ENCODE assay signal across 11 cellular contexts in the genomic region with DNA sequence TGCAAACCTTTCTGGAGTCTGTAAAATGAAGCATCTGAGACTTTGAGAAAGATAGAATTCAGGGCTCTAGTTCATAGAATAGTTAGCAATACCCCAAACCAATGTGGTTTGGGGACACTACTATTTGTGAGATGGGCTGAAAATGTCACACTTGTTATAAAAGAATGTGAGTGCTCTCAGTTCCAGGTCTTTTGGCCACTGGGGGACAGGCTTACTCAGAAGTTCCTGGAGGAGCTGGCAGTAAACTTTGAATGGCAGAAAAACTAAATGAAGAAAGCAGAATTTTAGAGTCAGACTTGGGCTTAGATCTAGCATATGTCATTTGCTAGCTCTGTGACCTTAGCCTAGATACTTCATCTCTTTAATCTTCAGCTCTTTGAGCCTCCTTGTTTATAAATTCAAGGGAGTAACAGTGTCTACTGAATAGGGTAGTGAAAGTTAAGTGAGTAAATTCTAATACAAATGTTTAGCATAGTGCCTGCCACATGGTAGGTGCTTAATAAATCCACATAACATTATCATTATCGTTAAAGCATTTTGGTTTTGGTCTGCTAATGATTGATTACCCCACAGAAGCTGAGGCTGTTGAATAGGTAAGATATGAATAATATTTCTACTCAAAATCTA. TPM values are rescaled to one million over a fixed set of nuclear protein-coding genes. Genes with fewer than 3 reads are reported as not detected.
DNase-seq lines count a peak whose midpoint lies in the region; ATAC-seq, FAIRE-seq and TF ChIP-seq lines count a peak whose summit lies in the region.
"Had no signal": no experiment of that assay in that cellular context is flagged by ENCODE, and none has a peak within 500 bp of the region (broad histone marks: within the 10 kb centered on the region; RNA-seq: fewer than 3 reads in every experiment).

No MANE protein-coding gene starts in this region.

- dilution Hi-C loops in IMR-90 (cut with HindIII; ENCODE audit: low sequenced_read_pairs, unreplicated experiment) = no loop called here

- DNase-seq in AG09309 (ENCODE audit: low read depth) (no peak), IMR-90 (no peak), astrocyte of the hippocampus (ENCODE audit: low read depth, low spot score) (peak; percentile 34), NCI-H2029 treated with DMSO at 0.1 percent for 48 hours (lab: John Stamatoyannopoulos, UW) (no peak), small intestine (no peak), DMS 273 treated with DMSO at 0.1 percent for 48 hours (lab: John Stamatoyannopoulos, UW) (no peak)
- DNase-seq: COR-L47, NCI-H1694 treated with DMSO at 0.1 percent for 48 hours had no signal

- H3K18ac ChIP-seq in IMR-90 (ENCODE audit: low read depth, low read length) = peak overlapping the region; percentile 59; the same call in 1 of the 2 replicates

- no peak for FAIRE-seq in small intestine (lab: Jason Lieb, UNC)

- H2BK20ac ChIP-seq in IMR-90 (ENCODE audit: low read depth, low read length) = no peak overlapping the region

- H3K4me3 ChIP-seq in AG09309 (ENCODE audit: control insufficient read depth, low read depth, low read length) (no peak overlapping the region), IMR-90 (ENCODE audit: insufficient read depth, low read depth, low read length) (no peak overlapping the region), liver (ENCODE audit: low read depth in 1 of 3, low read length in 3 of 3) (no peak overlapping the region), small intestine (ENCODE audit: low read depth in 1 of 2, low read length in 2 of 2) (no peak overlapping the region)

- H3K4me2 ChIP-seq in IMR-90 (ENCODE audit: low read depth, low read length) = no peak overlapping the region

- H3K36me3 ChIP-seq in IMR-90 (ENCODE audit: control insufficient read depth, insufficient read depth, low read length) (no peaks in the 10 kb centered on the region), liver (ENCODE audit: control insufficient read depth in 4 of 4, insufficient read depth in 3 of 4, low read depth in 1 of 4, low read length in 3 of 4) (no peaks in the 10 kb centered on the region), small intestine (ENCODE audit: control insufficient read depth in 2 of 2, insufficient read depth in 2 of 2, low read length in 2 of 2) (no peaks in the 10 kb centered on the region)

- POLR2A ChIA-PET in IMR-90 (lab: Charles Lee; ENCODE audit: unreplicated experiment) = no interaction called here

- H3K4ac ChIP-seq in IMR-90 (ENCODE audit: low read depth, low read length) = no peak overlapping the region

- no peak overlapping the region for H3K56ac ChIP-seq in IMR-90 (ENCODE audit: extremely low read depth, insufficient read depth, low read length)

- H2BK15ac ChIP-seq in IMR-90 (ENCODE audit: low read depth, low read length) = no peak overlapping the region

- H2AFZ ChIP-seq in IMR-90 (replicated peaks; ENCODE audit: low read length, poor library complexity) = no peak overlapping the region

- H4K5ac ChIP-seq in IMR-90 (ENCODE audit: low read depth, low read length) = 0 out of 2 replicates have a peak overlapping the region, but pooled peaks have one; percentile 46

- TF ChIP-seq CTCF in AG09309 (IDR thresholded peaks at IDR 0.05; ENCODE audit: control insufficient read depth, insufficient read depth, low read depth, low read length, missing control alignments) (peak; percentile 55), IMR-90 (conservative IDR thresholded peaks at IDR 0.05; ENCODE audit: low read depth, low read length) (peak; percentile 49), liver (IDR thresholded peaks at IDR 0.05; ENCODE audit: low read depth, low read length, missing input control) (peak; percentile 19)

- H3K9ac ChIP-seq in IMR-90 (ENCODE audit: low read depth, low read length) = no peak overlapping the region
- no peak overlapping the region for H3K9ac ChIP-seq in liver (ENCODE audit: low read depth in 1 of 2, low read length in 2 of 2)

- no peak overlapping the region for H2AK5ac ChIP-seq in IMR-90 (ENCODE audit: low read depth, low read length)

- no peak overlapping the region for H4K8ac ChIP-seq in IMR-90 (ENCODE audit: low read depth in 2 of 2, low read length in 2 of 2)

- H3K14ac ChIP-seq in IMR-90 (replicated peaks; ENCODE audit: low read depth, low read length) = no peak overlapping the region

- H3K27me3 ChIP-seq in IMR-90 (ENCODE audit: control insufficient read depth, insufficient read depth, low read length) = no peaks in the 10 kb centered on the region
- H3K27me3 ChIP-seq in liver (ENCODE audit: control insufficient read depth in 4 of 4, insufficient read depth in 4 of 4, low read length in 3 of 4) = no peaks in the 10 kb centered on the region
- no peaks in the 10 kb centered on the region for H3K27me3 ChIP-seq in small intestine (ENCODE audit: control insufficient read depth in 2 of 2, insufficient read depth in 2 of 2, low read length in 2 of 2)

- BruUV-seq in IMR-90 (replicated peaks; lab: Mats Ljungman, UMichigan) = no TSS peak

- H3K9me3 ChIP-seq in IMR-90 (ENCODE audit: control insufficient read depth, insufficient read depth, low read length) (no peaks in the 10 kb centered on the region), liver (ENCODE audit: control insufficient read depth in 4 of 4, low read length in 3 of 4) (no peaks in the 10 kb centered on the region), small intestine (ENCODE audit: control insufficient read depth, low read depth) (no peaks in the 10 kb centered on the region)

- TF ChIP-seq RAD21 in IMR-90 (IDR thresholded peaks at IDR 0.05; ENCODE audit: low read length) = peak; percentile 42
- peak; percentile 40 to 46 for TF ChIP-seq RAD21 in liver (IDR thresholded peaks at IDR 0.05)

- no CpG with 5 or more reads among the region's 1 CpG for WGBS in IMR-90 (ENCODE audit: extremely low coverage in 2 of 2, insufficient read length in 1 of 2), 2 experiments
- WGBS in liver = 58% methylated on average over 1 of the region's 1 CpG
- WGBS in small intestine, 3 donors = 56 to 76% (median 71%) methylated on average over 1 of the region's 1 CpG

- H3K4me1 ChIP-seq in IMR-90 (ENCODE audit: control insufficient read depth, insufficient read depth, low read length) (no peaks in the 10 kb centered on the region), liver (ENCODE audit: control insufficient read depth in 4 of 4, insufficient read depth in 4 of 4, low read length in 3 of 4) (no peaks in the 10 kb centered on the region), small intestine (ENCODE audit: control insufficient read depth in 2 of 2, insufficient read depth in 1 of 2, low read depth in 1 of 2, low read length in 1 of 2) (peaks cover 3 to 4% of the 10 kb centered on the region in 2 donors)

- H4K91ac ChIP-seq in IMR-90 (ENCODE audit: insufficient read depth, low read depth, low read length) = no peak overlapping the region

- no peak for TF ChIP-seq POLR2A in IMR-90 (IDR thresholded peaks at IDR 0.05; ENCODE audit: low read depth, low read length)

- ATAC-seq in IMR-90 (ENCODE audit: low read depth) (peak; percentile 44; the same call in 1 of the 2 replicates), GM21381 (IDR thresholded peaks at IDR 0.05; ENCODE audit: unreplicated experiment) (no peak)

- no peaks in the 10 kb centered on the region for H3K79me1 ChIP-seq in IMR-90 (ENCODE audit: low read depth in 1 of 2, low read length in 2 of 2)

- H3K27ac ChIP-seq in IMR-90 (ENCODE audit: insufficient read depth, low read length) (no peak overlapping the region), liver (ENCODE audit: low read depth in 1 of 2, low read length in 2 of 2) (no peak overlapping the region), small intestine (ENCODE audit: low read depth in 1 of 2, low read length in 1 of 2) (no peak overlapping the region)

- H4K20me1 ChIP-seq in IMR-90 (ENCODE audit: insufficient read depth, low read length) = no peaks in the 10 kb centered on the region

- no peak overlapping the region for H3K23ac ChIP-seq in IMR-90 (ENCODE audit: low read depth, low read length)

- CTCF ChIA-PET in IMR-90 (lab: Yijun Ruan, JAX) = interaction anchor here (0.7 to 1.6 kb wide), 5 partner anchors 9 to 151 kb away, joined by 3 to 5 read pairs (median 3); a partner anchor contains a TSS

- intact Hi-C loops in IMR-90 (cut with micrococcal nuclease) = no loop called here

- in situ Hi-C loops in IMR-90 (cut with MboI; ENCODE audit: low sequenced_read_pairs) = no loop called here

- no peak overlapping the region for H2AK9ac ChIP-seq in IMR-90 (replicated peaks; ENCODE audit: low read depth, low read length, poor library complexity)

- H2BK5ac ChIP-seq in IMR-90 (ENCODE audit: low read depth, low read length, poor library complexity, severe bottlenecking) = no peak overlapping the region

- peaks cover 5% of the 10 kb centered on the region for H3K9me1 ChIP-seq in IMR-90 (ENCODE audit: insufficient read depth, low read length)

- no peak overlapping the region for H2BK120ac ChIP-seq in IMR-90 (ENCODE audit: low read depth, low read length)

TF ChIP-seq in IMR-90, 13 proteins besides CTCF, POLR2A, EP300 and RAD21 (continues in another document):
- TF ChIP-seq FOS (IDR thresholded peaks at IDR 0.05; ENCODE audit: low read depth, low read length) = no peak
- TF ChIP-seq RCOR1 (IDR thresholded peaks at IDR 0.05; ENCODE audit: insufficient replicate concordance, low read length) = no peak
- no peak for TF ChIP-seq SMC3 (IDR thresholded peaks at IDR 0.05; ENCODE audit: low read depth, low read length)
- no peak for TF ChIP-seq CHD1 (IDR thresholded peaks at IDR 0.05; ENCODE audit: low read depth, low read length)
- TF ChIP-seq RFX5 (IDR thresholded peaks at IDR 0.05; ENCODE audit: low read depth, low read length) = no peak

TF ChIP-seq in liver, 16 proteins besides CTCF, POLR2A, EP300 and RAD21 (continues in another document):
- TF ChIP-seq NR2F2 (IDR thresholded peaks at IDR 0.05) (no peak), GABPA (IDR thresholded peaks at IDR 0.05 in 1 of 2, conservative IDR thresholded peaks at IDR 0.05 in 1 of 2) (no peak), RXRA (IDR thresholded peaks at IDR 0.05) (no peak), EGR1 (IDR thresholded peaks at IDR 0.05; ENCODE audit: low read depth in 2 of 2) (no peak), HNF4A (conservative IDR thresholded peaks at IDR 0.05) (no peak), YY1 (IDR thresholded peaks at IDR 0.05) (no peak), HNF4G (IDR thresholded peaks at IDR 0.05) (no peak), FOXA2 (IDR thresholded peaks at IDR 0.05) (no peak)

RNA-seq across cellular contexts. Expression of a gene that starts 3.7 kb away (rescaled TPM):
- total RNA-seq in IMR-90 (2012; rRNA removed) (not detected in 2 replicates), liver (10 to 100 TPM; 22.6 to 34.1 TPM)
- polyA plus RNA-seq in IMR-90 (2012; rRNA removed) (not detected in 2 replicates), liver (10 to 100 TPM; 11.3 to 46.7 TPM), small intestine (100 to 1,000 TPM in 1 of 3 donors, 1 to 10 TPM in 2; 1.1 to 119 (median 5.7) TPM)
- not detected in 2 replicates for polyA plus RNA-seq in IMR-90 (2012; cell fraction: cytosol; rRNA removed)
- polyA plus RNA-seq in IMR-90 (2012; cell fraction: nucleus; rRNA removed; ENCODE audit: low replicate concordance) = 0.04 and 0.32 TPM in 2 replicates
- total RNA-seq: activated T-helper 1 cell treated with anti-CD3 and anti-CD28 coated beads, Interleukin-12 subunit alpha, Interleukin-12 subunit beta, Interleukin-2, Interleukin-4 antibody, amounts not matched to agents 30 ng/mL and 10 ng/mL and 1 ng/mL, durations not matched to agents 14 hours and 24 hours and 36 hours had no signal

RNA-seq across cellular contexts. Expression of a gene that starts 23.8 kb away (rescaled TPM):
- total RNA-seq in IMR-90 (2012; rRNA removed) (18.6 and 34.2 TPM in 2 replicates), liver (10 to 100 TPM; 14.3 to 14.6 TPM)
- polyA plus RNA-seq in IMR-90 (2012; rRNA removed) (10.6 and 13.8 TPM in 2 replicates), liver (10 to 100 TPM in 1 of 2 donors, 1 to 10 TPM in 1; 6.9 to 11.7 TPM), small intestine (10 to 100 TPM; 13.2 to 20.8 (median 19.2) TPM)
- 2.1 and 3.4 TPM in 2 replicates for polyA plus RNA-seq in IMR-90 (2012; cell fraction: cytosol; rRNA removed)
- polyA plus RNA-seq in IMR-90 (2012; cell fraction: nucleus; rRNA removed; ENCODE audit: low replicate concordance) = 0.53 and 6.1 TPM in 2 replicates
